ENCODE assay signal across 1 cellular context in the genomic region with DNA sequence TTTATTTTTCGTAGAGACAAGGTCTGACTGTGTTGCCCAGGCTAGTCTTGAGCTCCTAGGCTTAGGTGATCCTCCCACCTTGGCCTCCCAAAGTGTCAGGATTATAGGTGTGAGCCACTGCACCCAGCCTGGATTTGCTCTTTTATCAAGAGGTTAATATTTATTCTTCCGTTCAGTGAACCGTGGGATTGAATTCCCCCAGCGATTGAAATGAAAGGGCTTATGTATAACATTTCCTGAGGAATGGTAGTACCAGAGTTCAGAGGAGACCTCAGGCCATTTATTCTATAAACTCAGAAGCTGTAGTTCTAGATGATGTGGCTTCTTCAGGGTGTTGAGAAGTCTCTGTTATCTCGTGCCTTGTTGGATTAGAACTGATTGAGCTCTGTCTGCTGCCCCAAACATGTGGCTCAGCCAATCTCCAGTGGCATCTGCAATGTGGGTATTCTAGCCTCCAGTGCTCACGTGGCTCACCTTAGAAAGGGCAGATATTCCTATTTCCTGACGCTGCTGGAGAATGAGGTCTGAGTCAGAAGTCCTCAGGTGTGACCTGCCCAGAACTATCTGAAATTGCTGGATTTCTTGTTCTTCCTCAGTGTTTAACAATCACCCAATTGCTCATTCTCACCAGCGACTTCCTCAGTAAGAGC.
TF ChIP-seq lines count a peak whose summit lies in the region.

No MANE protein-coding gene starts in this region.

TF ChIP-seq in IMR-90, 13 proteins besides CTCF, POLR2A, EP300 and RAD21:
- TF ChIP-seq FOS (IDR thresholded peaks at IDR 0.05; ENCODE audit: low read depth, low read length) (no peak), MAZ (IDR thresholded peaks at IDR 0.05; ENCODE audit: borderline replicate concordance, low read depth, low read length) (no peak), CHD1 (IDR thresholded peaks at IDR 0.05; ENCODE audit: low read depth, low read length) (no peak), RCOR1 (IDR thresholded peaks at IDR 0.05; ENCODE audit: insufficient replicate concordance, low read length) (no peak), NFE2L2 (IDR thresholded peaks at IDR 0.05; ENCODE audit: low read depth, low read length) (no peak), SMC3 (IDR thresholded peaks at IDR 0.05; ENCODE audit: low read depth, low read length) (no peak), RFX5 (IDR thresholded peaks at IDR 0.05; ENCODE audit: low read depth, low read length) (no peak), MAFK (IDR thresholded peaks at IDR 0.05; ENCODE audit: low read depth, low read length) (no peak), MXI1 (IDR thresholded peaks at IDR 0.05; ENCODE audit: borderline replicate concordance, low read depth, low read length) (no peak), BHLHE40 (IDR thresholded peaks at IDR 0.05; ENCODE audit: low read depth, low read length) (no peak), CEBPB (IDR thresholded peaks at IDR 0.05; ENCODE audit: low read depth, low read length) (no peak)
- TF ChIP-seq, protein P1, sequence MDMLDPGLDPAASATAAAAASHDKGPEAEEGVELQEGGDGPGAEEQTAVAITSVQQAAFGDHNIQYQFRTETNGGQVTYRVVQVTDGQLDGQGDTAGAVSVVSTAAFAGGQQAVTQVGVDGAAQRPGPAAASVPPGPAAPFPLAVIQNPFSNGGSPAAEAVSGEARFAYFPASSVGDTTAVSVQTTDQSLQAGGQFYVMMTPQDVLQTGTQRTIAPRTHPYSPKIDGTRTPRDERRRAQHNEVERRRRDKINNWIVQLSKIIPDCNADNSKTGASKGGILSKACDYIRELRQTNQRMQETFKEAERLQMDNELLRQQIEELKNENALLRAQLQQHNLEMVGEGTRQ (IDR thresholded peaks at IDR 0.05; ENCODE audit: low read depth, low read length) = no peak
- TF ChIP-seq, protein P2, sequence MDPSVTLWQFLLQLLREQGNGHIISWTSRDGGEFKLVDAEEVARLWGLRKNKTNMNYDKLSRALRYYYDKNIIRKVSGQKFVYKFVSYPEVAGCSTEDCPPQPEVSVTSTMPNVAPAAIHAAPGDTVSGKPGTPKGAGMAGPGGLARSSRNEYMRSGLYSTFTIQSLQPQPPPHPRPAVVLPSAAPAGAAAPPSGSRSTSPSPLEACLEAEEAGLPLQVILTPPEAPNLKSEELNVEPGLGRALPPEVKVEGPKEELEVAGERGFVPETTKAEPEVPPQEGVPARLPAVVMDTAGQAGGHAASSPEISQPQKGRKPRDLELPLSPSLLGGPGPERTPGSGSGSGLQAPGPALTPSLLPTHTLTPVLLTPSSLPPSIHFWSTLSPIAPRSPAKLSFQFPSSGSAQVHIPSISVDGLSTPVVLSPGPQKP (IDR thresholded peaks at IDR 0.05; ENCODE audit: borderline replicate concordance, low read depth, low read length) = no peak
